Comparison of ENCODE assay signal across 1 cellular context in the genomic region with DNA sequence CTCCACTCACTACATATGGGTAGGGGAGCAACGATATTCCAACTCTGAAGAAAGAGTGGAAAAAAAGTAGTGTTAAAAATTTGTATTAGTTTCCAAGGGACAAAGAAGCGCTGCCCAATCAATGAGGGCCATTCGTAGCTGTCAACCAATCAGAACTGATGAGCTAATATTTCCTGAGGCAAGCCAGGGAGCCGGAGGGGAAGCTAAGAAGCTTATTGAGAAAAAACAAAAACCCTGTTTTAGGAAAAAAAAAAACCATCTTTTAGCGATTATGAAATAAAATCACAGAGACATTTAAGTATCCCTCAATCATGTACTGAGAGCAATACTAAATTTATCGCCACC.
TF ChIP-seq lines count a peak whose summit lies in the region.

No MANE protein-coding gene starts in this region.

TF ChIP-seq in GM23338, 12 proteins besides CTCF, POLR2A, EP300 and RAD21 (continued from another document):
- TF ChIP-seq, protein P1, sequence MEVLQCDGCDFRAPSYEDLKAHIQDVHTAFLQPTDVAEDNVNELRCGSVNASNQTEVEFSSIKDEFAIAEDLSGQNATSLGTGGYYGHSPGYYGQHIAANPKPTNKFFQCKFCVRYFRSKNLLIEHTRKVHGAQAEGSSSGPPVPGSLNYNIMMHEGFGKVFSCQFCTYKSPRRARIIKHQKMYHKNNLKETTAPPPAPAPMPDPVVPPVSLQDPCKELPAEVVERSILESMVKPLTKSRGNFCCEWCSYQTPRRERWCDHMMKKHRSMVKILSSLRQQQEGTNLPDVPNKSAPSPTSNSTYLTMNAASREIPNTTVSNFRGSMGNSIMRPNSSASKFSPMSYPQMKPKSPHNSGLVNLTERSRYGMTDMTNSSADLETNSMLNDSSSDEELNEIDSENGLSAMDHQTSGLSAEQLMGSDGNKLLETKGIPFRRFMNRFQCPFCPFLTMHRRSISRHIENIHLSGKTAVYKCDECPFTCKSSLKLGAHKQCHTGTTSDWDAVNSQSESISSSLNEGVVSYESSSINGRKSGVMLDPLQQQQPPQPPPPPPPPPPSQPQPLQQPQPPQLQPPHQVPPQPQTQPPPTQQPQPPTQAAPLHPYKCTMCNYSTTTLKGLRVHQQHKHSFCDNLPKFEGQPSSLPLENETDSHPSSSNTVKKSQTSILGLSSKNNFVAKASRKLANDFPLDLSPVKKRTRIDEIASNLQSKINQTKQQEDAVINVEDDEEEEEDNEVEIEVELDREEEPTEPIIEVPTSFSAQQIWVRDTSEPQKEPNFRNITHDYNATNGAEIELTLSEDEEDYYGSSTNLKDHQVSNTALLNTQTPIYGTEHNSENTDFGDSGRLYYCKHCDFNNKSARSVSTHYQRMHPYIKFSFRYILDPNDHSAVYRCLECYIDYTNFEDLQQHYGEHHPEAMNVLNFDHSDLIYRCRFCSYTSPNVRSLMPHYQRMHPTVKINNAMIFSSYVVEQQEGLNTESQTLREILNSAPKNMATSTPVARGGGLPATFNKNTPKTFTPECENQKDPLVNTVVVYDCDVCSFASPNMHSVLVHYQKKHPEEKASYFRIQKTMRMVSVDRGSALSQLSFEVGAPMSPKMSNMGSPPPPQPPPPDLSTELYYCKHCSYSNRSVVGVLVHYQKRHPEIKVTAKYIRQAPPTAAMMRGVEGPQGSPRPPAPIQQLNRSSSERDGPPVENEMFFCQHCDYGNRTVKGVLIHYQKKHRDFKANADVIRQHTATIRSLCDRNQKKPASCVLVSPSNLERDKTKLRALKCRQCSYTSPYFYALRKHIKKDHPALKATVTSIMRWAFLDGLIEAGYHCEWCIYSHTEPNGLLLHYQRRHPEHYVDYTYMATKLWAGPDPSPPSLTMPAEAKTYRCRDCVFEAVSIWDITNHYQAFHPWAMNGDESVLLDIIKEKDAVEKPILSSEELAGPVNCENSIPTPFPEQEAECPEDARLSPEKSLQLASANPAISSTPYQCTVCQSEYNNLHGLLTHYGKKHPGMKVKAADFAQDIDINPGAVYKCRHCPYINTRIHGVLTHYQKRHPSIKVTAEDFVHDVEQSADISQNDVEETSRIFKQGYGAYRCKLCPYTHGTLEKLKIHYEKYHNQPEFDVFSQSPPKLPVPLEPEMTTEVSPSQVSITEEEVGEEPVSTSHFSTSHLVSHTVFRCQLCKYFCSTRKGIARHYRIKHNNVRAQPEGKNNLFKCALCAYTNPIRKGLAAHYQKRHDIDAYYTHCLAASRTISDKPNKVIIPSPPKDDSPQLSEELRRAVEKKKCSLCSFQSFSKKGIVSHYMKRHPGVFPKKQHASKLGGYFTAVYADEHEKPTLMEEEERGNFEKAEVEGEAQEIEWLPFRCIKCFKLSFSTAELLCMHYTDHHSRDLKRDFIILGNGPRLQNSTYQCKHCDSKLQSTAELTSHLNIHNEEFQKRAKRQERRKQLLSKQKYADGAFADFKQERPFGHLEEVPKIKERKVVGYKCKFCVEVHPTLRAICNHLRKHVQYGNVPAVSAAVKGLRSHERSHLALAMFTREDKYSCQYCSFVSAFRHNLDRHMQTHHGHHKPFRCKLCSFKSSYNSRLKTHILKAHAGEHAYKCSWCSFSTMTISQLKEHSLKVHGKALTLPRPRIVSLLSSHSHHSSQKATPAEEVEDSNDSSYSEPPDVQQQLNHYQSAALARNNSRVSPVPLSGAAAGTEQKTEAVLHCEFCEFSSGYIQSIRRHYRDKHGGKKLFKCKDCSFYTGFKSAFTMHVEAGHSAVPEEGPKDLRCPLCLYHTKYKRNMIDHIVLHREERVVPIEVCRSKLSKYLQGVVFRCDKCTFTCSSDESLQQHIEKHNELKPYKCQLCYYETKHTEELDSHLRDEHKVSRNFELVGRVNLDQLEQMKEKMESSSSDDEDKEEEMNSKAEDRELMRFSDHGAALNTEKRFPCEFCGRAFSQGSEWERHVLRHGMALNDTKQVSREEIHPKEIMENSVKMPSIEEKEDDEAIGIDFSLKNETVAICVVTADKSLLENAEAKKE (CRISPR knock-in tag; IDR thresholded peaks at IDR 0.05): no peak
- no peak for TF ChIP-seq ZNF114 (CRISPR knock-in tag; IDR thresholded peaks at IDR 0.05)
- TF ChIP-seq ZNF331 (CRISPR knock-in tag; IDR thresholded peaks at IDR 0.05; ENCODE audit: low read depth): no peak
- TF ChIP-seq, protein P2, sequence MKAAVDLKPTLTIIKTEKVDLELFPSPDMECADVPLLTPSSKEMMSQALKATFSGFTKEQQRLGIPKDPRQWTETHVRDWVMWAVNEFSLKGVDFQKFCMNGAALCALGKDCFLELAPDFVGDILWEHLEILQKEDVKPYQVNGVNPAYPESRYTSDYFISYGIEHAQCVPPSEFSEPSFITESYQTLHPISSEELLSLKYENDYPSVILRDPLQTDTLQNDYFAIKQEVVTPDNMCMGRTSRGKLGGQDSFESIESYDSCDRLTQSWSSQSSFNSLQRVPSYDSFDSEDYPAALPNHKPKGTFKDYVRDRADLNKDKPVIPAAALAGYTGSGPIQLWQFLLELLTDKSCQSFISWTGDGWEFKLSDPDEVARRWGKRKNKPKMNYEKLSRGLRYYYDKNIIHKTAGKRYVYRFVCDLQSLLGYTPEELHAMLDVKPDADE (IDR thresholded peaks at IDR 0.05): no peak
- no peak for TF ChIP-seq JUNB (IDR thresholded peaks at IDR 0.05; ENCODE audit: unreplicated experiment)
- TF ChIP-seq EZH2phosphoT487 (IDR thresholded peaks at IDR 0.05; ENCODE audit: unreplicated experiment): no peak
- TF ChIP-seq POLR2AphosphoS5 (IDR thresholded peaks at IDR 0.05; ENCODE audit: low read depth): no peak
- TF ChIP-seq CREB1 (CRISPR knock-in tag; IDR thresholded peaks at IDR 0.05; ENCODE audit: low read depth): no peak
- no peak for TF ChIP-seq EZH2 (IDR thresholded peaks at IDR 0.05; ENCODE audit: low read depth, unreplicated experiment)
- no peak for TF ChIP-seq STAT1 (IDR thresholded peaks at IDR 0.05; ENCODE audit: unreplicated experiment)
